In the genomic region with DNA sequence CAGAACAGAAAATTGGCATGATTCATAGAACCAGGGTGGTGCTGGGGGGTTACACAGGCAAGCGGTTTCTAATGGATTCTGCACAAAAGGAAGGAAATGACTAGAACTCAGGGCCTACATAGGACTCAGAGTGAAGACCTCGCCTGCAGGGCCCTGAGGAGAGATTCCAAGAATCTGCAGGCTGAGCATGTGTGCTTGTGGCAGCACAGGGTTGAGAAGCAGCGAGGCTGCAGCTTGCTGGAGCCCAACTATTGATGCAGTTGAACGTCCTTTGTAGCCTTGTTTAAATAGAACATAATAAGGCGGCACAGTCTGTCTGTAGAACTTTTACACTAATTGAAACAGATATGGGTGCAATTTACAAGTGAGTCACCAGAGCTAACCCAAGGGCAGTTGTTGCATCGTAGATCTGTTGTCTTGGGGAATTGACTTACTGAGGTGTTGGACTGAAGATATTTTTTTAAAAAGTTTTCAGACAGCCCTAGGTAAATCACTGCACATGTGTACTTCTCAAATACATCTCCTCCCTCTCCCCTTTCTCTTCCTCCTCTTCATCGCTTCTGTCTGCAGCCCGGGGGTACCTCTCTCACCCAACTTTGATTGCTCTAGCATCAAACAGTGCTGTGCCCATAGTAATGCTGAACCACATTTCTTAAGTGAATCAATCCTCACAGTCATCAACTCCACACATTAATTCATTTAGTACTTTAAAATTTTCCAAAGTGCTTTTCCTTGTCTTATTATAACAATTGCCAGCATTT, we compare ENCODE assay signal across 9 cellular contexts. TPM values are rescaled to one million over a fixed set of nuclear protein-coding genes. Genes with fewer than 3 reads are reported as not detected.
A peak's percentile ranks its signal among the peaks of the same experiment; 100 is the strongest.
DNase-seq lines count a peak whose midpoint lies in the region; ATAC-seq and TF ChIP-seq lines count a peak whose summit lies in the region.
"Had no signal": no experiment of that assay in that cellular context is flagged by ENCODE, and none has a peak within 500 bp of the region (broad histone marks: within the 10 kb centered on the region; RNA-seq: fewer than 3 reads in every experiment).

No MANE protein-coding gene starts in this region.

- H3K27ac ChIP-seq in Panc1 (ENCODE audit: low read length): peak overlapping the region; percentile 93

- peaks cover 6% of the 10 kb centered on the region for H3K9me3 Mint-ChIP-seq in chondrocyte (ENCODE audit: low read depth)

- POLR2A ChIA-PET in Panc1 (lab: Charles Lee): no interaction called here

- peak overlapping the region in 1 of 2 experiments; percentile 19; a peak in 1 of 4 replicates for H3K4me3 ChIP-seq in Panc1 (ENCODE audit: low read depth in 2 of 2, low read length in 2 of 2)

- H3K9me3 ChIP-seq in Panc1 (ENCODE audit: control insufficient read depth, insufficient read depth, low read depth, low read length): peaks cover 3% of the 10 kb centered on the region; the same call in 1 of the 2 replicates

- intact Hi-C loops in Panc1 (cut with micrococcal nuclease; ENCODE audit: unreplicated experiment): loop anchor here (10.0 kb wide), 1 partner anchor 80 kb away; no protein-coding TSS in a partner anchor

- no peaks in the 10 kb centered on the region for H3K27me3 ChIP-seq in Panc1 (ENCODE audit: control insufficient read depth, insufficient read depth, low read length)

- in situ Hi-C loops in Panc1 (cut with HindIII; ENCODE audit: low pct_unique_long_range_greater_than_20kb, low sequenced_read_pairs): no loop called here

- no TSS peak for BruUV-seq in Panc1 (replicated peaks; lab: Mats Ljungman, UMichigan)

- ATAC-seq in Panc1: peak; percentile 77
- peak; percentile 8 for ATAC-seq in omental fat pad (ENCODE audit: low FRiP score)
- ATAC-seq in HG02763 (IDR thresholded peaks at IDR 0.05; ENCODE audit: unreplicated experiment): no peak
- no peak for ATAC-seq in HG03108 (IDR thresholded peaks at IDR 0.05; ENCODE audit: unreplicated experiment)
- ATAC-seq in HG03354 (IDR thresholded peaks at IDR 0.05; ENCODE audit: poor library complexity, severe bottlenecking, unreplicated experiment): no peak

- H3K36me3 Mint-ChIP-seq in chondrocyte (ENCODE audit: low read depth): no peaks in the 10 kb centered on the region

- no peaks in the 10 kb centered on the region for H3K36me3 ChIP-seq in Panc1 (ENCODE audit: control insufficient read depth, insufficient read depth, low read length)

- no peak overlapping the region for H3K4me3 Mint-ChIP-seq in chondrocyte (ENCODE audit: unreplicated experiment)
- H3K4me3 Mint-ChIP-seq: activated B cell treated with CpG ODN at 0.5 μM for 24 hours had no signal

- CTCF ChIA-PET in Panc1 (lab: Charles Lee): no interaction called here

- peak; percentile 70 for DNase-seq in ELR (ENCODE audit: low read depth)
- no peak for DNase-seq in Panc1 (ENCODE audit: low read depth, low spot score)
- no peak for DNase-seq in chondrocyte (ENCODE audit: low spot score)
- DNase-seq in omental fat pad (ENCODE audit: low spot score): no peak
- no peak for DNase-seq in middle frontal gyrus (ENCODE audit: extremely low spot score, low spot score)
- DNase-seq: activated B cell treated with CpG ODN at 0.5 μM for 24 hours had no signal

- H3K4me1 Mint-ChIP-seq in chondrocyte (ENCODE audit: low read depth): peaks cover 17% of the 10 kb centered on the region

- TF ChIP-seq CTCF in Panc1 (IDR thresholded peaks at IDR 0.05): no peak
- no peak for TF ChIP-seq CTCF in chondrocyte (IDR thresholded peaks at IDR 0.05)
- no peak for TF ChIP-seq CTCF in omental fat pad (IDR thresholded peaks at IDR 0.05)

- H3K27me3 Mint-ChIP-seq in chondrocyte (ENCODE audit: low read depth): no peaks in the 10 kb centered on the region
- H3K27me3 Mint-ChIP-seq: activated B cell treated with CpG ODN at 0.5 μM for 24 hours had no signal

- peak overlapping the region; percentile 58 for H3K27ac Mint-ChIP-seq in chondrocyte (ENCODE audit: unreplicated experiment)
- H3K27ac Mint-ChIP-seq: activated B cell treated with CpG ODN at 0.5 μM for 24 hours had no signal

- H3K4me1 ChIP-seq in Panc1 (ENCODE audit: control insufficient read depth, insufficient read depth, low read length): peaks cover 32% of the 10 kb centered on the region

RNA-seq across cellular contexts. Expression of a gene that starts 58.3 kb away (rescaled TPM):
- total RNA-seq in Panc1 (2021; ENCODE audit: unreplicated experiment): 1.2 TPM
- 0.29 TPM for polyA plus RNA-seq in Panc1 (2012; ENCODE audit: insufficient read length)
- total RNA-seq in chondrocyte: not detected in 3 replicates
- total RNA-seq in omental fat pad: 1 to 10 TPM; 1.8 to 5.8 (median 4.6) TPM

Comparison
In these comparisons a context has a peak if more than half of its experiments do, and no peak if none do; other contexts are left out.
1. ATAC-seq: peak in Panc1 (single experiment) and omental fat pad (single experiment); none in HG02763 (single experiment), HG03108 (single experiment) and HG03354 (single experiment).